ENCODE assay signal across 7 cellular contexts in the genomic region with DNA sequence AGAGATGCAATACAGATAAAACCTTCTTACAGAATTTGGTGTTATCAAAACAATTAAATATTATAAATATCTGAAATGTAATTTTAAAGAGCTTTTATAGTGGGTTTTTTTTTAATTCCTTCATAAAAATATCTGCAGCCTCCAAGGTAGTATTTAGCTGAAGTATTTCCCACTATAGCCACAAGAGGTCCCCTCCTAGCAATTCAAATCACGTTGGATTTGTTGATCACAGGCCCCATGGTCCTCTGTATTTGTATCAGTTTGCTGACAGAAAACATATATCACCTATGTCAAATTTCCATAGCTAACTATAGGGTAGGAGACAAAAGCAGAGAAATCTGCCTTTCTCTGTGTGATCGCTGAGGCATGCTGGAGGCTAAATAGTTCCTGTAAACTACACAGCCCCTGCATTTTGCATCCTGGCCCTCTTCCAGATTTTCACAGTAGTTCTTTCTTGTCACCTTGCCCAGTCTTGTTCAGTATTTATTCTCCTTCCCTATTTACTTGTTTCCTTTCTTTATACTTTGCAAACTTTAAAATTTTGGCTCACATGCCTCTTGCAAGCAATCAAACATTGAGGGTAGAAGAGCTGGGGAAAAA. TPM values are rescaled to one million over a fixed set of nuclear protein-coding genes. Genes with fewer than 3 reads are reported as not detected.
DNase-seq lines count a peak whose midpoint lies in the region; ATAC-seq, FAIRE-seq and TF ChIP-seq lines count a peak whose summit lies in the region.

No MANE protein-coding gene starts in this region.

- FAIRE-seq in islet of Langerhans (lab: Jason Lieb, UNC): peak; percentile 93

- H3K27ac ChIP-seq in thyroid gland: no peak overlapping the region

- CTCF ChIA-PET in MCF 10A (lab: Yijun Ruan, JAX): interaction anchor here (0.6 to 5.7 kb wide), 33 partner anchors 9 to 592 kb away, joined by 3 to 174 read pairs (median 5); a partner anchor contains a TSS

- H3K4me3 ChIP-seq in thyroid gland (replicated peaks in 1 of 3): no peak overlapping the region

- H3K9me3 ChIP-seq in thyroid gland: no peaks in the 10 kb centered on the region

- intact Hi-C loops in MCF 10A (cut with micrococcal nuclease) (loop anchor here (1.0 kb wide), 1 partner anchor 83 kb away; no protein-coding TSS in a partner anchor), thyroid gland (cut with DNase I) (loop anchor here (5.0 kb wide), 1 partner anchor 85 kb away; no protein-coding TSS in a partner anchor)

- no peaks in the 10 kb centered on the region for H3K9me3 Mint-ChIP-seq in MCF 10A (ENCODE audit: unreplicated experiment)

- peak; percentile 58 for TF ChIP-seq CTCF in MCF 10A (IDR thresholded peaks at IDR 0.05; ENCODE audit: unreplicated experiment)
- peak in 5 of 6 experiments; percentile 21 to 70 (median 63) for TF ChIP-seq CTCF in thyroid gland (IDR thresholded peaks at IDR 0.05)

- H3K36me3 ChIP-seq in thyroid gland: no peaks in the 10 kb centered on the region

- no peak for TF ChIP-seq POLR2A in thyroid gland (IDR thresholded peaks at IDR 0.05)

- H3K36me3 Mint-ChIP-seq in MCF 10A (ENCODE audit: insufficient read depth, unreplicated experiment): no peaks in the 10 kb centered on the region

- 1 to 6% methylated on average over 2 of the region's 2 CpGs for WGBS in thyroid gland, 2 donors

- no peaks in the 10 kb centered on the region for H3K4me1 Mint-ChIP-seq in MCF 10A (ENCODE audit: insufficient read depth, unreplicated experiment)

- no peak overlapping the region for H3K4me3 Mint-ChIP-seq in MCF 10A (ENCODE audit: unreplicated experiment)

- H3K27ac Mint-ChIP-seq in MCF 10A (ENCODE audit: low read depth, unreplicated experiment): no peak overlapping the region

- peaks cover 0 to 4% of the 10 kb centered on the region in 2 donors for H3K4me1 ChIP-seq in thyroid gland

- no peaks in the 10 kb centered on the region for H3K27me3 ChIP-seq in thyroid gland

- BruUV-seq in MCF 10A (replicated peaks; lab: Mats Ljungman, UMichigan): no TSS peak

- DNase-seq in DMS53 (lab: John Stamatoyannopoulos, UW) (peak; percentile 85), NCI-H774 (lab: John Stamatoyannopoulos, UW) (peak; percentile 29), MCF 10A (ENCODE audit: unreplicated experiment) (peak; percentile 64), thyroid gland (peak; percentile 12 to 31)

- ATAC-seq in GM18868 (IDR thresholded peaks at IDR 0.05; ENCODE audit: unreplicated experiment) (peak; percentile 88), HG03175 (IDR thresholded peaks at IDR 0.05; ENCODE audit: unreplicated experiment) (peak; percentile 85)

- H3K27me3 Mint-ChIP-seq in MCF 10A (ENCODE audit: insufficient read depth, unreplicated experiment): peaks cover 26% of the 10 kb centered on the region

- POLR2A ChIA-PET in MCF 10A (lab: Yijun Ruan, JAX): interaction anchor here (1.1 to 2.3 kb wide), 4 partner anchors 14 to 93 kb away, joined by 3 to 17 read pairs (median 3); no protein-coding TSS in a partner anchor

RNA-seq across cellular contexts. Expression of a gene that starts 1.8 kb away (rescaled TPM):
- 0.02 TPM in 1 of 2 replicates, not detected in the other for total RNA-seq in MCF 10A (2022)
- under 1 TPM in 3 of 4 donors, not detected in 1; 0.11 to 0.79 (median 0.13) TPM for total RNA-seq in thyroid gland

Comparison
In these comparisons a context has a peak if more than half of its experiments do, and no peak if none do; other contexts are left out.
1. DNase-seq: peak in every context shown above with its lines; median percentile 85 in DMS53; 64 in MCF 10A; 29 in NCI-H774; 22 in thyroid gland.